Comparison of ENCODE assay signal across 8 cellular contexts in the genomic region with DNA sequence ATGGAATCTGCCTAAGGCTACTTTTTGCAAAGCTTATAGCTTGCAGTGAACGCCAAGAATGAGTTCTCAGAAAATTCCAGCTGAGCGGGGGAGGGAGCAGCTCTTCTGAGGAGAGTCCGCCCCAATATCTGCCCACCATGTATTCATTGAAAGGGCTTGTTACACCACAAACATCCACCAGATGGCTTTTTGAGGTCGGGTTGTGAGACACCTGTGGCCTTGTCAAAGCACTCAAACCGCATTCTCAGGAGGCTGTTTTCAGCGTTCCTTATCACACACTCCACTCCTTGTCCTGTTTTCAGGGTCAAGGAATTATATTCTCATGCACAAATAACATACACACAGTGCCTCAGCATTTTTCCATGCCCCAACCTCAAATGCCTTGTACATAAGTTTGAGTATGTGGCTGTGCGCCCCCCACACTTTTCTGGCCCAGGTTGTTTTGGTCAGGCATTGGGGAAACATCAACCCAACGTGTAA. TPM values are rescaled to one million over a fixed set of nuclear protein-coding genes. Genes with fewer than 3 reads are reported as not detected.
A peak's percentile ranks its signal among the peaks of the same experiment; 100 is the strongest.
DNase-seq lines count a peak whose midpoint lies in the region; ATAC-seq and TF ChIP-seq lines count a peak whose summit lies in the region.

No MANE protein-coding gene starts in this region.

- CTCF ChIA-PET in A673 (lab: Charles Lee) (interaction anchor here (0.6 to 1.8 kb wide), 5 partner anchors 113 to 415 kb away, joined by 3 to 16 read pairs (median 3); no protein-coding TSS in a partner anchor), RWPE1 (lab: Yijun Ruan, JAX) (interaction anchor here (0.5 to 1.0 kb wide), 3 partner anchors 136 to 325 kb away, joined by 3 to 7 read pairs (median 5); no protein-coding TSS in a partner anchor)
- CTCF ChIA-PET in activated naive CD4-positive, alpha-beta T cell treated with anti-CD3 and anti-CD28 coated beads for 36 hours (lab: Charles Lee): interaction anchor here (0.7 to 8.4 kb wide), 18 partner anchors 11 to 415 kb away, joined by 3 to 70 read pairs (median 4); partner anchors contain the start of genes CD55 and CR1

- no peaks in the 10 kb centered on the region for H3K36me3 Mint-ChIP-seq in activated naive CD4-positive, alpha-beta T cell treated with anti-CD3 and anti-CD28 coated beads for 36 hours (ENCODE audit: low read depth)

- H3K9me3 Mint-ChIP-seq in activated naive CD4-positive, alpha-beta T cell treated with anti-CD3 and anti-CD28 coated beads for 36 hours: no peaks in the 10 kb centered on the region

- no peaks in the 10 kb centered on the region for H3K27me3 Mint-ChIP-seq in activated naive CD4-positive, alpha-beta T cell treated with anti-CD3 and anti-CD28 coated beads for 36 hours (ENCODE audit: low read depth)

- H3K9me3 ChIP-seq in A673 (ENCODE audit: low read depth, low read length, poor library complexity, severe bottlenecking): no peaks in the 10 kb centered on the region
- no peaks in the 10 kb centered on the region for H3K9me3 ChIP-seq in HUES6 (ENCODE audit: control insufficient read depth, insufficient read depth, low read depth, low read length)

- no peak overlapping the region for H3K4me3 Mint-ChIP-seq in activated naive CD4-positive, alpha-beta T cell treated with anti-CD3 and anti-CD28 coated beads for 36 hours

- no peak overlapping the region for H3K27ac Mint-ChIP-seq in activated naive CD4-positive, alpha-beta T cell treated with anti-CD3 and anti-CD28 coated beads for 36 hours

- TF ChIP-seq CTCF in A673 (conservative IDR thresholded peaks at IDR 0.05; ENCODE audit: low read depth, low read length) (peak; percentile 63), GM12874 (IDR thresholded peaks at IDR 0.05; ENCODE audit: insufficient read depth, low read depth, low read length) (peak; percentile 63), RWPE1 (conservative IDR thresholded peaks at IDR 0.05; ENCODE audit: low read depth) (peak; percentile 68)

- no peak overlapping the region for H3K9ac ChIP-seq in HUES6 (ENCODE audit: low read length)

- BruUV-seq in A673 (replicated peaks; lab: Mats Ljungman, UMichigan): no TSS peak

- H3K4me1 Mint-ChIP-seq in activated naive CD4-positive, alpha-beta T cell treated with anti-CD3 and anti-CD28 coated beads for 36 hours (ENCODE audit: low read depth): peaks cover 23% of the 10 kb centered on the region

- DNase-seq in A673 (ENCODE audit: low spot score): peak; percentile 72
- DNase-seq in RWPE1 (ENCODE audit: low spot score): peak; percentile 75
- peak; percentile 73 for DNase-seq in activated naive CD4-positive, alpha-beta T cell treated with anti-CD3 and anti-CD28 coated beads for 36 hours
- peak; percentile 67 for DNase-seq in glomerular visceral epithelial cell (ENCODE audit: extremely low spot score)
- peak; percentile 32 for DNase-seq in pulmonary artery endothelial cell (ENCODE audit: low read depth, low spot score)

- intact Hi-C loops in A673 (cut with micrococcal nuclease; ENCODE audit: unreplicated experiment): loop anchor here (1.0 kb wide), 2 partner anchors 321 to 415 kb away; no protein-coding TSS in a partner anchor
- intact Hi-C loops in activated naive CD4-positive, alpha-beta T cell treated with anti-CD3 and anti-CD28 coated beads for 36 hours (cut with micrococcal nuclease): loop anchor here (1.0 to 5.0 kb wide), 4 partner anchors 98 to 415 kb away; partner anchors contain the start of gene CD55

- POLR2A ChIA-PET in A673 (lab: Charles Lee; ENCODE audit: low non-redundant PET) (no interaction called here), RWPE1 (lab: Yijun Ruan, JAX; ENCODE audit: low non-redundant PET) (no interaction called here)

- no peak for ATAC-seq in GM21717 (IDR thresholded peaks at IDR 0.05; ENCODE audit: unreplicated experiment)

- no peak overlapping the region for H3K4me3 ChIP-seq in A673 (ENCODE audit: low read depth, low read length, poor library complexity, severe bottlenecking)
- 0 out of 2 replicates have a peak overlapping the region, but pooled peaks have one; percentile 6 for H3K4me3 ChIP-seq in HUES6 (ENCODE audit: low read depth, low read length)

- H3K4me1 ChIP-seq in A673 (ENCODE audit: insufficient read depth, low read length, poor library complexity, severe bottlenecking) (no peaks in the 10 kb centered on the region), HUES6 (ENCODE audit: control insufficient read depth, insufficient read depth, low read length) (peaks cover 6% of the 10 kb centered on the region; the same call in 1 of the 2 replicates)

- H3K27me3 ChIP-seq in A673 (replicated peaks; ENCODE audit: insufficient read depth, low read depth, low read length, poor library complexity): peaks cover 33% of the 10 kb centered on the region
- H3K27me3 ChIP-seq in HUES6 (ENCODE audit: control insufficient read depth, insufficient read depth, low read length): no peaks in the 10 kb centered on the region

- no peaks in the 10 kb centered on the region for H3K36me3 ChIP-seq in A673 (ENCODE audit: insufficient read depth, low read length, poor library complexity, severe bottlenecking)
- no peaks in the 10 kb centered on the region for H3K36me3 ChIP-seq in HUES6 (ENCODE audit: control insufficient read depth, insufficient read depth, low read length)

- H3K27ac ChIP-seq in A673 (ENCODE audit: low read depth, low read length, poor library complexity, severe bottlenecking) (no peak overlapping the region), HUES6 (ENCODE audit: low read depth, low read length) (no peak overlapping the region), RWPE1 (no peak overlapping the region)

RNA-seq across cellular contexts. Expression of gene C4BPB, which starts 3.9 kb away (rescaled TPM):
- total RNA-seq in A673 (2021) (not detected in 2 replicates), pulmonary artery endothelial cell (not detected in 2 replicates)
- total RNA-seq in activated naive CD4-positive, alpha-beta T cell treated with anti-CD3 and anti-CD28 coated beads for 36 hours: 1 to 10 TPM in 1 of 2 experiments, under 1 TPM in 1; 0.81 to 1.1 TPM

RNA-seq across cellular contexts. Expression of gene C4BPA, which starts 19.3 kb away (rescaled TPM):
- total RNA-seq in A673 (2021) (not detected in 2 replicates), pulmonary artery endothelial cell (not detected in 2 replicates)
- total RNA-seq in activated naive CD4-positive, alpha-beta T cell treated with anti-CD3 and anti-CD28 coated beads for 36 hours: not detected

RNA-seq across cellular contexts. Expression of gene PFKFB2, which starts 31.7 kb away (rescaled TPM):
- total RNA-seq in A673 (2021): 7.6 and 8.5 TPM in 2 replicates
- 1 to 10 TPM; 3.4 to 6.2 TPM for total RNA-seq in activated naive CD4-positive, alpha-beta T cell treated with anti-CD3 and anti-CD28 coated beads for 36 hours
- 1.1 and 1.8 TPM in 2 replicates for total RNA-seq in pulmonary artery endothelial cell

RNA-seq across cellular contexts. Expression of gene YOD1, which starts 33.7 kb away (rescaled TPM):
- total RNA-seq in A673 (2021): 12.0 and 12.6 TPM in 2 replicates
- total RNA-seq in activated naive CD4-positive, alpha-beta T cell treated with anti-CD3 and anti-CD28 coated beads for 36 hours: 1 to 10 TPM; 8.6 to 8.8 TPM
- total RNA-seq in pulmonary artery endothelial cell: 7.3 and 10.4 TPM in 2 replicates

RNA-seq across cellular contexts. Expression of gene C1orf116, which starts 52.2 kb away (rescaled TPM):
- total RNA-seq in A673 (2021) (0.09 and 0.13 TPM in 2 replicates), pulmonary artery endothelial cell (under 0.01 TPM in 1 of 2 replicates, not detected in the other)
- total RNA-seq in activated naive CD4-positive, alpha-beta T cell treated with anti-CD3 and anti-CD28 coated beads for 36 hours: not detected
